Comparison of ENCODE assay signal across 13 cellular contexts in the genomic region with DNA sequence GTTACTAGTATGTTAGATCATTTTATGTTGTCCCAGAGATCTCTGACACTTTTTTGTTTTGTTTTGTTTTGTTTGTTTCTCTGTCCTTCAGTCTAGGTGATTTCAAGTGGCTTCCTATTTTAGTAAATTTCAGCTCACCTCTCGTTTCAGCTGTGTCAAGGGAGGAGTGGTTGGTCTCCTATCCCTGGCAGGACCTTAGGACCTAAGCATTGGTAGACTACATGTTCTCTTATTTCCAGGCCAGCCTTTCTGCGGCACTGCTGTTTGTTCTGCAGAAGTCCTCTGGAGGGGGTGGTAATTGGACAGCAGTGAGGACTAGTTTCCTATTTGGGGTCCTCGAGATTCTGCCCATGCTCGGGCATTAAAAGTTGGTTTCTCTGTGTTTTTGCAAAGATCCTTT. TPM values are rescaled to one million over a fixed set of nuclear protein-coding genes. Genes with fewer than 3 reads are reported as not detected.
DNase-seq lines count a peak whose midpoint lies in the region; TF ChIP-seq lines count a peak whose summit lies in the region.
"Had no signal": no experiment of that assay in that cellular context is flagged by ENCODE, and none has a peak within 500 bp of the region (broad histone marks: within the 10 kb centered on the region; RNA-seq: fewer than 3 reads in every experiment).

No MANE protein-coding gene starts in this region.

- H3K27ac ChIP-seq in dorsolateral prefrontal cortex = no peak overlapping the region
- H3K27ac ChIP-seq: prostate gland, RWPE1 had no signal

- no peak overlapping the region for H3K4me3 ChIP-seq in NB4 (ENCODE audit: low read depth, low read length)
- H3K4me3 ChIP-seq in dorsolateral prefrontal cortex = no peak overlapping the region
- H3K4me3 ChIP-seq: prostate gland had no signal

- intact Hi-C loops in dorsolateral prefrontal cortex (cut with DNase I) = no loop called here

- peaks cover 39% of the 10 kb centered on the region for H3K4me1 Mint-ChIP-seq in activated naive CD4-positive, alpha-beta T cell treated with anti-CD3 and anti-CD28 coated beads, Interleukin-2, amount 10 ng/mL, durations not matched to agents 7 days and 5 days
- H3K4me1 Mint-ChIP-seq in chondrocyte (ENCODE audit: low read depth) (peaks cover 60% of the 10 kb centered on the region), progenitor cell of endocrine pancreas (ENCODE audit: low read depth) (peaks cover 18% of the 10 kb centered on the region)

- TF ChIP-seq CTCF in NB4 (IDR thresholded peaks at IDR 0.05; ENCODE audit: low read depth, low read length) (no peak), chondrocyte (IDR thresholded peaks at IDR 0.05) (no peak), progenitor cell of endocrine pancreas (IDR thresholded peaks at IDR 0.05; ENCODE audit: unreplicated experiment) (no peak), dorsolateral prefrontal cortex (IDR thresholded peaks at IDR 0.05 in 54 of 56, conservative IDR thresholded peaks at IDR 0.05 in 2 of 56; ENCODE audit: low read depth in 1 of 56, partially characterized antibody in 56 of 56) (no peak), GM13976 (IDR thresholded peaks at IDR 0.05; ENCODE audit: borderline replicate concordance, control extremely low read depth, extremely low read depth, insufficient read depth, missing control alignments) (no peak)

- no peak for TF ChIP-seq POLR2A in NB4 (IDR thresholded peaks at IDR 0.05; ENCODE audit: extremely low read depth, insufficient read length)

- DNase-seq in activated naive CD4-positive, alpha-beta T cell treated with anti-CD3 and anti-CD28 coated beads, Interleukin-2, amount 10 ng/mL, durations not matched to agents 7 days and 5 days = no peak
- no peak for DNase-seq in activated naive CD4-positive, alpha-beta T cell (lab: John Stamatoyannopoulos, UW)
- DNase-seq in NB4 (ENCODE audit: low read depth) = peak; percentile 14
- no peak for DNase-seq in chondrocyte (ENCODE audit: low spot score)
- DNase-seq in progenitor cell of endocrine pancreas (ENCODE audit: low spot score, unreplicated experiment) = no peak
- DNase-seq in dorsolateral prefrontal cortex = no peak
- DNase-seq in NOMO-1 treated with DMSO at 0.1 percent for 48 hours (lab: John Stamatoyannopoulos, UW; ENCODE audit: unreplicated experiment) = no peak
- DNase-seq in GM13976 (ENCODE audit: low spot score) = no peak
- DNase-seq: central memory CD4-positive, alpha-beta T cell; HFFc6; NCI-H510A treated with DMSO at 0.1 percent for 48 hours had no signal

- CTCF ChIA-PET in activated naive CD4-positive, alpha-beta T cell treated with anti-CD3 and anti-CD28 coated beads, Interleukin-2, amount 10 ng/mL, durations not matched to agents 7 days and 5 days (lab: Charles Lee) = interaction anchor here (0.9 to 1.2 kb wide), 2 partner anchors 19 to 32 kb away, joined by 3 to 4 read pairs; a partner anchor contains a TSS

- in situ Hi-C loops in GM13976 (cut with MboI; ENCODE audit: low sequenced_read_pairs, unreplicated experiment) = no loop called here

- H3K4me3 Mint-ChIP-seq in activated naive CD4-positive, alpha-beta T cell treated with anti-CD3 and anti-CD28 coated beads, Interleukin-2, amount 10 ng/mL, durations not matched to agents 7 days and 5 days = no peak overlapping the region
- H3K4me3 Mint-ChIP-seq in chondrocyte (ENCODE audit: unreplicated experiment) (peak overlapping the region; percentile 36), progenitor cell of endocrine pancreas (ENCODE audit: low read depth) (no peak overlapping the region)
- H3K4me3 Mint-ChIP-seq: HFFc6 had no signal

- peaks cover 13% of the 10 kb centered on the region for H3K36me3 Mint-ChIP-seq in activated naive CD4-positive, alpha-beta T cell treated with anti-CD3 and anti-CD28 coated beads, Interleukin-2, amount 10 ng/mL, durations not matched to agents 7 days and 5 days
- peaks cover 4% of the 10 kb centered on the region for H3K36me3 Mint-ChIP-seq in chondrocyte (ENCODE audit: low read depth)
- no peaks in the 10 kb centered on the region for H3K36me3 Mint-ChIP-seq in progenitor cell of endocrine pancreas (ENCODE audit: insufficient read depth)

- H3K27me3 ChIP-seq in dorsolateral prefrontal cortex = no peaks in the 10 kb centered on the region

- H3K27me3 Mint-ChIP-seq in activated naive CD4-positive, alpha-beta T cell treated with anti-CD3 and anti-CD28 coated beads, Interleukin-2, amount 10 ng/mL, durations not matched to agents 7 days and 5 days = no peaks in the 10 kb centered on the region
- no peaks in the 10 kb centered on the region for H3K27me3 Mint-ChIP-seq in chondrocyte (ENCODE audit: low read depth)
- H3K27me3 Mint-ChIP-seq in progenitor cell of endocrine pancreas = no peaks in the 10 kb centered on the region

- no peaks in the 10 kb centered on the region for H3K9me3 Mint-ChIP-seq in activated naive CD4-positive, alpha-beta T cell treated with anti-CD3 and anti-CD28 coated beads, Interleukin-2, amount 10 ng/mL, durations not matched to agents 7 days and 5 days
- H3K9me3 Mint-ChIP-seq in chondrocyte (ENCODE audit: low read depth) (no peaks in the 10 kb centered on the region), progenitor cell of endocrine pancreas (ENCODE audit: low read depth) (no peaks in the 10 kb centered on the region)
- H3K9me3 Mint-ChIP-seq: HFFc6 had no signal

- H3K27ac Mint-ChIP-seq in activated naive CD4-positive, alpha-beta T cell treated with anti-CD3 and anti-CD28 coated beads, Interleukin-2, amount 10 ng/mL, durations not matched to agents 7 days and 5 days = peak overlapping the region; percentile 25
- peak overlapping the region; percentile 88 for H3K27ac Mint-ChIP-seq in chondrocyte (ENCODE audit: unreplicated experiment)
- H3K27ac Mint-ChIP-seq in progenitor cell of endocrine pancreas = peak overlapping the region; percentile 18
- H3K27ac Mint-ChIP-seq: HFFc6 had no signal

RNA-seq across cellular contexts. Expression of a gene that starts 31.8 kb away (rescaled TPM):
- total RNA-seq in chondrocyte (38.0 to 39.4 TPM (median 38.3 TPM) in 3 replicates), progenitor cell of endocrine pancreas (64.0 and 71.2 TPM in 2 replicates), dorsolateral prefrontal cortex (100 to 1,000 TPM in 10 of 120 experiments, 10 to 100 TPM in 110; 63.5 to 108 (median 82.2) TPM)

Comparison
In these comparisons a context has a peak if more than half of its experiments do, and no peak if none do; other contexts are left out.
1. H3K27ac Mint-ChIP-seq: peak in every context shown above with its lines; median percentile 88 in chondrocyte; 25 in activated naive CD4-positive, alpha-beta T cell treated with anti-CD3 and anti-CD28 coated beads, Interleukin-2, amount 10 ng/mL, durations not matched to agents 7 days and 5 days; 18 in progenitor cell of endocrine pancreas.